In the genomic region with DNA sequence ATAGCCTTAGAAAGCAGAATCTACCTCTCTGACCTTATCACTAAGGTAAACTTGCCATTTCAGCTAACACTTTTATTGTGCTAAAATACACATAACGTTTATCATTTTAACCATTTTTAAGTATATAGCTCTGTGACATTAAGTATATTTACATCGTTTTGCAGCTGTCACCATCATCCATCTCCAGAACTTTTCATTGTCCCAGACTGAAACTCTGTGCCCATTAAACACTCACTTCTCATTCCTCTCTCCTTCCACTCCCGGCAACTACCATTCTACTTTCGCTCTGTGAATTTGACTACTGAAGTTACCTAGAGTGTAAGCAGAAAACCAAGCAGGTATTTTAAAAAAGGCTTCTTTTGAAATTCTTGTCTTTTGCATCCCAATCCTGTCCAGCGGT, we compare ENCODE assay signal across 1 cellular context.
TF ChIP-seq lines count a peak whose summit lies in the region.

No MANE protein-coding gene starts in this region.

TF ChIP-seq in HCT116, 20 proteins besides CTCF, POLR2A, EP300 and RAD21 (continued from another document):
- TF ChIP-seq SRF (IDR thresholded peaks at IDR 0.05; ENCODE audit: low read depth) (no peak), JUND (IDR thresholded peaks at IDR 0.05) (no peak), ELF1 (IDR thresholded peaks at IDR 0.05; ENCODE audit: borderline replicate concordance, low read depth) (no peak), TCF7L2 (IDR thresholded peaks at IDR 0.05; ENCODE audit: borderline replicate concordance, extremely low read depth, insufficient read depth, insufficient read length) (no peak)
- TF ChIP-seq, protein P1, sequence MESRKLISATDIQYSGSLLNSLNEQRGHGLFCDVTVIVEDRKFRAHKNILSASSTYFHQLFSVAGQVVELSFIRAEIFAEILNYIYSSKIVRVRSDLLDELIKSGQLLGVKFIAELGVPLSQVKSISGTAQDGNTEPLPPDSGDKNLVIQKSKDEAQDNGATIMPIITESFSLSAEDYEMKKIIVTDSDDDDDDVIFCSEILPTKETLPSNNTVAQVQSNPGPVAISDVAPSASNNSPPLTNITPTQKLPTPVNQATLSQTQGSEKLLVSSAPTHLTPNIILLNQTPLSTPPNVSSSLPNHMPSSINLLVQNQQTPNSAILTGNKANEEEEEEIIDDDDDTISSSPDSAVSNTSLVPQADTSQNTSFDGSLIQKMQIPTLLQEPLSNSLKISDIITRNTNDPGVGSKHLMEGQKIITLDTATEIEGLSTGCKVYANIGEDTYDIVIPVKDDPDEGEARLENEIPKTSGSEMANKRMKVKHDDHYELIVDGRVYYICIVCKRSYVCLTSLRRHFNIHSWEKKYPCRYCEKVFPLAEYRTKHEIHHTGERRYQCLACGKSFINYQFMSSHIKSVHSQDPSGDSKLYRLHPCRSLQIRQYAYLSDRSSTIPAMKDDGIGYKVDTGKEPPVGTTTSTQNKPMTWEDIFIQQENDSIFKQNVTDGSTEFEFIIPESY (IDR thresholded peaks at IDR 0.05; ENCODE audit: extremely low read depth, insufficient replicate concordance, low read length): no peak
- TF ChIP-seq, protein P2, sequence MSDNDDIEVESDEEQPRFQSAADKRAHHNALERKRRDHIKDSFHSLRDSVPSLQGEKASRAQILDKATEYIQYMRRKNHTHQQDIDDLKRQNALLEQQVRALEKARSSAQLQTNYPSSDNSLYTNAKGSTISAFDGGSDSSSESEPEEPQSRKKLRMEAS (IDR thresholded peaks at IDR 0.05): no peak
